ENCODE assay signal across 8 cellular contexts in genomic region chr18:12990128-12990485, GRCh38. TPM values are rescaled to one million over a fixed set of nuclear protein-coding genes. Genes with fewer than 3 reads are reported as not detected.
DNase-seq lines count a peak whose midpoint lies in the region; ATAC-seq and TF ChIP-seq lines count a peak whose summit lies in the region.

No MANE protein-coding gene starts in this region.

- CTCF ChIA-PET in Caco-2 (lab: Charles Lee): interaction anchor here (1.1 kb wide), 1 partner anchor 18 kb away, joined by 3 read pairs; no protein-coding TSS in a partner anchor

- peak overlapping the region; percentile 14 for H3K23ac ChIP-seq in trophoblast cell (ENCODE audit: low read length)

- H3K14ac ChIP-seq in trophoblast cell (ENCODE audit: low read length): no peak overlapping the region

- no peaks in the 10 kb centered on the region for H3K27me3 Mint-ChIP-seq in Caco-2 (ENCODE audit: insufficient read depth, unreplicated experiment)

- H3K36me3 Mint-ChIP-seq in Caco-2 (ENCODE audit: insufficient read depth, unreplicated experiment): peaks cover 45% of the 10 kb centered on the region

- TF ChIP-seq CTCF in Caco-2 (IDR thresholded peaks at IDR 0.05; ENCODE audit: insufficient read depth in 1 of 2, low read depth in 1 of 2, low read length in 1 of 2, severe bottlenecking in 1 of 2, unreplicated experiment in 1 of 2): no peak
- TF ChIP-seq CTCF in breast epithelium (IDR thresholded peaks at IDR 0.05): no peak

- peak overlapping the region; percentile 0 for H2AK5ac ChIP-seq in trophoblast cell (ENCODE audit: low read length)

- BruUV-seq in Caco-2 (replicated peaks; lab: Mats Ljungman, UMichigan): no TSS peak

- no peak overlapping the region for H2BK5ac ChIP-seq in trophoblast cell (ENCODE audit: low read depth, low read length, poor library complexity)

- no peak for TF ChIP-seq POLR2A in breast epithelium (IDR thresholded peaks at IDR 0.05)

- H3K18ac ChIP-seq in trophoblast cell (ENCODE audit: low read length): no peak overlapping the region

- ATAC-seq in HG02623 (IDR thresholded peaks at IDR 0.05; ENCODE audit: unreplicated experiment) (no peak), GM21737 (IDR thresholded peaks at IDR 0.05; ENCODE audit: unreplicated experiment) (no peak)

- H3K9ac ChIP-seq in NT2/D1 (ENCODE audit: insufficient read length, low read depth): peak overlapping the region; percentile 91
- H3K9ac ChIP-seq in trophoblast cell (ENCODE audit: low read length): no peak overlapping the region

- H3K9me3 Mint-ChIP-seq in Caco-2 (ENCODE audit: unreplicated experiment): no peaks in the 10 kb centered on the region

- peaks cover 20% of the 10 kb centered on the region for H3K4me1 Mint-ChIP-seq in Caco-2 (ENCODE audit: low read depth, unreplicated experiment)

- peak overlapping the region; percentile 7 for H4K8ac ChIP-seq in trophoblast cell (ENCODE audit: low read depth, low read length)

- no peak overlapping the region for H2BK120ac ChIP-seq in trophoblast cell (ENCODE audit: insufficient read depth, low read length, poor library complexity)

- no peak overlapping the region for H2BK12ac ChIP-seq in trophoblast cell (ENCODE audit: low read length)

- H3K4ac ChIP-seq in trophoblast cell (ENCODE audit: low read depth, low read length): no peak overlapping the region

- H3K9me3 ChIP-seq in Caco-2 (no peaks in the 10 kb centered on the region), NT2/D1 (ENCODE audit: insufficient read depth, low read length) (no peaks in the 10 kb centered on the region), breast epithelium (no peaks in the 10 kb centered on the region), trophoblast cell (ENCODE audit: insufficient read depth, low read depth, low read length) (no peaks in the 10 kb centered on the region)

- intact Hi-C loops in Caco-2 (cut with micrococcal nuclease; ENCODE audit: unreplicated experiment) (no loop called here), breast epithelium (cut with DNase I; ENCODE audit: low total_unique reads) (no loop called here)

- H3K4me3 Mint-ChIP-seq in Caco-2 (ENCODE audit: unreplicated experiment): peak overlapping the region; percentile 72

- WGBS in trophoblast cell (ENCODE audit: extremely low coverage, insufficient coverage, insufficient read length): no CpG with 5 or more reads among the region's 2 CpGs

- no peak overlapping the region for H2AFZ ChIP-seq in trophoblast cell (ENCODE audit: insufficient read depth, low read length, poor library complexity)

- H3K4me2 ChIP-seq in trophoblast cell (ENCODE audit: low read length): peak overlapping the region; percentile 61

- POLR2A ChIA-PET in Caco-2 (lab: Charles Lee): interaction anchor here (0.6 to 1.4 kb wide), 5 partner anchors 23 to 613 kb away, joined by 9 to 32 read pairs (median 9); partner anchors contain the start of genes AFG3L2 and PTPN2

- H3K27ac ChIP-seq in breast epithelium (peak overlapping the region in 1 of 2 donors; percentile 10), trophoblast cell (ENCODE audit: low read depth, low read length) (no peak overlapping the region)

- peak overlapping the region; percentile 2 for H4K12ac ChIP-seq in trophoblast cell (ENCODE audit: low read depth, low read length)

- H3K79me1 ChIP-seq in trophoblast cell (ENCODE audit: low read length): peaks cover 6% of the 10 kb centered on the region

- DNase-seq in Caco-2 (no peak), NT2/D1 (ENCODE audit: low read depth, low spot score) (no peak), breast epithelium (ENCODE audit: low spot score in 2 of 2) (no peak), trophoblast cell (no peak), AG20443 (ENCODE audit: low spot score) (no peak)
- DNase-seq in central memory CD4-positive, alpha-beta T cell: no peak

- H3K4me3 ChIP-seq in Caco-2 (ENCODE audit: low read depth, low read length) (peak overlapping the region; percentile 78), NT2/D1 (ENCODE audit: insufficient read length, low read depth) (peak overlapping the region; percentile 78), breast epithelium (peak overlapping the region in 2 of 3 donors; percentile 90 to 91), trophoblast cell (ENCODE audit: low read depth, low read length) (peak overlapping the region; percentile 55)

- H3K27me3 ChIP-seq in Caco-2 (replicated peaks; ENCODE audit: control insufficient read depth, insufficient read depth, low read length) (no peaks in the 10 kb centered on the region), NT2/D1 (ENCODE audit: insufficient read depth, insufficient read length) (no peaks in the 10 kb centered on the region), breast epithelium (no peaks in the 10 kb centered on the region), trophoblast cell (ENCODE audit: insufficient read depth, low read length) (no peaks in the 10 kb centered on the region)

- H3K36me3 ChIP-seq in Caco-2 (ENCODE audit: control insufficient read depth, insufficient read depth, low read length) (no peaks in the 10 kb centered on the region), NT2/D1 (ENCODE audit: insufficient read depth, insufficient read length, low read length) (peaks cover 9% of the 10 kb centered on the region), breast epithelium (no peaks in the 10 kb centered on the region), trophoblast cell (ENCODE audit: control insufficient read depth in 1 of 2, insufficient read depth in 2 of 2, low read length in 2 of 2) (peaks cover 3% of the 10 kb centered on the region in 2 experiments)

- no peak overlapping the region for H4K91ac ChIP-seq in trophoblast cell (ENCODE audit: low read depth, low read length)

- peaks cover 8% of the 10 kb centered on the region; the same call in 1 of the 2 replicates for H3K4me1 ChIP-seq in Caco-2
- peaks cover 5% of the 10 kb centered on the region for H3K4me1 ChIP-seq in NT2/D1 (ENCODE audit: insufficient read depth, insufficient read length)
- no peaks in the 10 kb centered on the region for H3K4me1 ChIP-seq in breast epithelium
- H3K4me1 ChIP-seq in trophoblast cell (ENCODE audit: control insufficient read depth in 1 of 2, insufficient read depth in 2 of 2, low read length in 2 of 2): peaks cover 7 to 9% of the 10 kb centered on the region in 2 experiments

- peaks cover 9% of the 10 kb centered on the region for H3K79me2 ChIP-seq in trophoblast cell (ENCODE audit: control insufficient read depth, insufficient read depth, low read length, poor library complexity)

- H3K27ac Mint-ChIP-seq in Caco-2 (ENCODE audit: unreplicated experiment): peak overlapping the region; percentile 70

RNA-seq across cellular contexts. Expression of gene CEP192, which starts 1.1 kb away (rescaled TPM):
- total RNA-seq in Caco-2 (2022) (33.5 and 38.1 TPM in 2 replicates), breast epithelium (10 to 100 TPM; 19.8 to 38.6 (median 23.9) TPM)
- 9.6 and 11.0 TPM in 2 replicates for polyA plus RNA-seq in trophoblast cell (2013)

RNA-seq across cellular contexts. Expression of gene SEH1L, which starts 42.3 kb away (rescaled TPM):
- total RNA-seq in Caco-2 (2022) (116 and 118 TPM in 2 replicates), breast epithelium (10 to 100 TPM; 29.6 to 45.6 (median 38.5) TPM)
- polyA plus RNA-seq in trophoblast cell (2013): 18.6 and 20.1 TPM in 2 replicates
